ENCODE assay signal across 27 cellular contexts in the genomic region with DNA sequence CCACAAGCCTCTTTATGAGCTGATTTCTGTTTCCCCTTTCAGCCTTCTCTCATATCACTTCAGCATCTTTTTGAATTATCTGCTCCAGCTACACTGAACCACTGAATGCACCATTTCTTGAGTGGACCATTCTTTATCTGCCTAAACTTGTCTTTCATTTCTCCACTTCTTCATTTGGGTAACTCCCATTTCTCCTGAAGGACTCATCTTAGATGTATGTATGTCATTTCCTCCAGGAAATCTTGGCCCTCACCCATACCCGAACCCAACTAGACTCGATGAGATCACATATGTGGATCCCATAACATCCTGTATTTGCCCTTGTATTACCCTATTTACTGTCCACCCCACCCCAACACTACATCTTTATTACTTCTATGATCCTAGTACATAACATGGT.
"Had no signal": no experiment of that assay in that cellular context is flagged by ENCODE, and none has a peak within 500 bp of the region (broad histone marks: within the 10 kb centered on the region; RNA-seq: fewer than 3 reads in every experiment).

No MANE protein-coding gene starts in this region.

- H3K9me3 Mint-ChIP-seq: activated CD4-positive, alpha-beta memory T cell treated with anti-CD3 and anti-CD28 coated beads for 36 hours; activated CD4-positive, alpha-beta T cell treated with anti-CD3 and anti-CD28 coated beads, Interleukin-2, amount 10 ng/mL, durations not matched to agents 24 days and 14 days; activated T-cell treated with anti-CD3 and anti-CD28 coated beads, Interleukin-2, amount 50 U/mL, for 24 hours; activated T-helper 17 cell treated with anti-CD3 and anti-CD28 coated beads, Interleukin-2, amount 50 U/mL, for 72 hours; effector memory CD8-positive, alpha-beta T cell had no signal

- ATAC-seq: activated CD4-positive, alpha-beta T cell treated with anti-CD3 and anti-CD28 coated beads for 36 hours; activated CD8-positive, alpha-beta T cell treated with anti-CD3 and anti-CD28 coated beads, Interleukin-2, amount 10 ng/mL, durations not matched to agents 7 days and 5 days; activated T-helper 17 cell treated with anti-CD3 and anti-CD28 coated beads, Interleukin-2, amount 50 U/mL, for 72 hours; effector memory CD8-positive, alpha-beta T cell had no signal

- H3K27ac Mint-ChIP-seq: activated CD4-positive, alpha-beta memory T cell treated with anti-CD3 and anti-CD28 coated beads for 36 hours; activated CD4-positive, alpha-beta T cell treated with anti-CD3 and anti-CD28 coated beads for 36 hours; activated CD4-positive, alpha-beta T cell treated with anti-CD3 and anti-CD28 coated beads, Interleukin-2, amount 10 ng/mL, durations not matched to agents 24 days and 14 days; activated CD8-positive, alpha-beta T cell treated with anti-CD3 and anti-CD28 coated beads, Interleukin-2, amount 10 ng/mL, durations not matched to agents 7 days and 5 days; activated naive CD8-positive, alpha-beta T cell; activated T-cell treated with anti-CD3 and anti-CD28 coated beads, Interleukin-2, amount 50 U/mL, for 24 hours; activated T-helper 17 cell treated with anti-CD3 and anti-CD28 coated beads, Interleukin-2, amount 50 U/mL, for 72 hours; effector memory CD8-positive, alpha-beta T cell had no signal

- H3K27ac ChIP-seq: brain microvascular endothelial cell, epithelial cell of prostate, esophagus squamous epithelium had no signal

- H3K4me3 ChIP-seq: esophagus squamous epithelium had no signal

- H3K27me3 ChIP-seq: brain microvascular endothelial cell, esophagus squamous epithelium had no signal

- DNase-seq: activated CD4-positive, alpha-beta memory T cell treated with anti-CD3 and anti-CD28 coated beads for 36 hours; activated CD4-positive, alpha-beta T cell treated with anti-CD3 and anti-CD28 coated beads for 36 hours; activated CD4-positive, alpha-beta T cell treated with anti-CD3 and anti-CD28 coated beads, Interleukin-2, amount 10 ng/mL, durations not matched to agents 24 days and 14 days; activated CD4-positive, CD25-positive, alpha-beta regulatory T cell; activated CD4-positive, CD25-positive, alpha-beta regulatory T cell treated with anti-CD3 and anti-CD28 coated beads, Interleukin-2, amount 50 U/mL, for 72 hours; activated CD8-positive, alpha-beta memory T cell treated with anti-CD3 and anti-CD28 coated beads, Interleukin-2, amount 50 U/mL, for 48 hours; activated CD8-positive, alpha-beta T cell treated with anti-CD3 and anti-CD28 coated beads, Interleukin-2, amount 10 ng/mL, durations not matched to agents 7 days and 5 days; activated effector memory CD4-positive, alpha-beta T cell treated with Interleukin-2 at 50 U/mL for 16 hours; activated gamma-delta T cell treated with Interleukin-2 at 50 U/mL for 16 hours; activated naive CD4-positive, alpha-beta T cell treated with anti-CD3 and anti-CD28 coated beads, Interleukin-2, amount 50 U/mL, for 16 hours; activated naive CD4-positive, alpha-beta T cell treated with Interleukin-2 at 50 U/mL for 16 hours; activated T-cell treated with anti-CD3 and anti-CD28 coated beads for 4 hours; activated T-cell treated with anti-CD3 and anti-CD28 coated beads, Interleukin-2, amount 50 U/mL, for 24 hours; amniotic stem cell; anterior cingulate cortex; brain microvascular endothelial cell; caudate nucleus; cortex of kidney; dermis blood vessel endothelial cell; effector CD4-positive, alpha-beta T cell; effector memory CD8-positive, alpha-beta T cell; esophagus squamous epithelium; head of caudate nucleus; T-helper 2 cell had no signal

- H3K9me3 ChIP-seq: esophagus squamous epithelium had no signal

- H3K36me3 Mint-ChIP-seq: activated CD4-positive, alpha-beta memory T cell treated with anti-CD3 and anti-CD28 coated beads for 36 hours; activated naive CD8-positive, alpha-beta T cell had no signal

- H3K4me1 Mint-ChIP-seq: activated CD4-positive, alpha-beta T cell treated with anti-CD3 and anti-CD28 coated beads for 36 hours; activated CD4-positive, alpha-beta T cell treated with anti-CD3 and anti-CD28 coated beads, Interleukin-2, amount 10 ng/mL, durations not matched to agents 24 days and 14 days; activated T-helper 17 cell treated with anti-CD3 and anti-CD28 coated beads, Interleukin-2, amount 50 U/mL, for 72 hours had no signal

- H3K36me3 ChIP-seq: brain microvascular endothelial cell, esophagus squamous epithelium had no signal

- H3K4me3 Mint-ChIP-seq: activated CD4-positive, alpha-beta memory T cell treated with anti-CD3 and anti-CD28 coated beads for 36 hours; activated CD4-positive, alpha-beta T cell treated with anti-CD3 and anti-CD28 coated beads for 36 hours; activated CD4-positive, alpha-beta T cell treated with anti-CD3 and anti-CD28 coated beads, Interleukin-2, amount 10 ng/mL, durations not matched to agents 24 days and 14 days; activated CD8-positive, alpha-beta T cell treated with anti-CD3 and anti-CD28 coated beads, Interleukin-2, amount 10 ng/mL, durations not matched to agents 7 days and 5 days; activated naive CD8-positive, alpha-beta T cell; activated T-cell treated with anti-CD3 and anti-CD28 coated beads, Interleukin-2, amount 50 U/mL, for 24 hours; activated T-helper 17 cell treated with anti-CD3 and anti-CD28 coated beads, Interleukin-2, amount 50 U/mL, for 72 hours; effector memory CD8-positive, alpha-beta T cell had no signal

- H3K27me3 Mint-ChIP-seq: activated CD4-positive, alpha-beta memory T cell treated with anti-CD3 and anti-CD28 coated beads for 36 hours; activated CD4-positive, alpha-beta T cell treated with anti-CD3 and anti-CD28 coated beads for 36 hours; activated CD4-positive, alpha-beta T cell treated with anti-CD3 and anti-CD28 coated beads, Interleukin-2, amount 10 ng/mL, durations not matched to agents 24 days and 14 days; activated T-cell treated with anti-CD3 and anti-CD28 coated beads, Interleukin-2, amount 50 U/mL, for 24 hours; activated T-helper 17 cell treated with anti-CD3 and anti-CD28 coated beads, Interleukin-2, amount 50 U/mL, for 72 hours; effector memory CD8-positive, alpha-beta T cell had no signal
